1 cellular context compared by ENCODE assay signal in the genomic region with DNA sequence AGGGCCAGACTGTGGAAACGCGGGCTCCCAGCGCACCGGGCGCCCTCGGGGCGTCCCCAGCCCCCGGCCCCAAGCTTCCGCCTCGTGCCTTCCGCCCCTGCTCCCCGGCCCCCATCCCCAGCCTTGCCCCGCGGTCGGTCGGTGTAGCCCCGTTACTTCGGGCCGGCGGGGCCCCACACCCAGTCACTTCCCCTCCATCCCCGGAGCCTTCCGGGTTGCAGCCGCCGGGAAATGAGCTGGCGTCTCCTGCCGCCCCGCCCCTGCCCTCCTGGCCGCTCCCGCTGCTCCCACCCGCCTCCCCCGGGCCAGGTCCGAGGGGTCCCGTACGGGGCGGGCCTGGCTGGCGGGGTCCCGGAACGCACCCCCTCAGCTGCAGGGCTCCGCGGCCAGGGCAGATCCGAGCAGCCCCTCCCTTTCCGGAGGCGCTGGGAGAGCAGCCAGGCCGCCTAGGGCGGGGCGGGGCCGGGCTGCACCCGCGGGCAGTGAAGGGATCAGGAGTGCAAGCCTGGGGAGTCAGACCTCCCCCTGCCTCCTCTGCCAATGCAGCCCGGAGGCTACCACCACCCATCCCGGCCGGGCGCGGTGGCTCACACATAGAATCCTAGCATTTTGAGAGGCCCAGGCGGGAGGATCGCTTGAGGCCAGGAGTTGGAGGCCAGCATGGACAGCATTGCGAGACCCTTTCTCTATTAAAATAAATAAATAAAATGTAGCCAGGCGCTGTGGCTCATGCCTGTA.
TF ChIP-seq lines count a peak whose summit lies in the region.

No MANE protein-coding gene starts in this region.

TF ChIP-seq in K562, 482 proteins besides CTCF, POLR2A, EP300 and RAD21 (continued from another document and continues in another):
- TF ChIP-seq, protein P1, sequence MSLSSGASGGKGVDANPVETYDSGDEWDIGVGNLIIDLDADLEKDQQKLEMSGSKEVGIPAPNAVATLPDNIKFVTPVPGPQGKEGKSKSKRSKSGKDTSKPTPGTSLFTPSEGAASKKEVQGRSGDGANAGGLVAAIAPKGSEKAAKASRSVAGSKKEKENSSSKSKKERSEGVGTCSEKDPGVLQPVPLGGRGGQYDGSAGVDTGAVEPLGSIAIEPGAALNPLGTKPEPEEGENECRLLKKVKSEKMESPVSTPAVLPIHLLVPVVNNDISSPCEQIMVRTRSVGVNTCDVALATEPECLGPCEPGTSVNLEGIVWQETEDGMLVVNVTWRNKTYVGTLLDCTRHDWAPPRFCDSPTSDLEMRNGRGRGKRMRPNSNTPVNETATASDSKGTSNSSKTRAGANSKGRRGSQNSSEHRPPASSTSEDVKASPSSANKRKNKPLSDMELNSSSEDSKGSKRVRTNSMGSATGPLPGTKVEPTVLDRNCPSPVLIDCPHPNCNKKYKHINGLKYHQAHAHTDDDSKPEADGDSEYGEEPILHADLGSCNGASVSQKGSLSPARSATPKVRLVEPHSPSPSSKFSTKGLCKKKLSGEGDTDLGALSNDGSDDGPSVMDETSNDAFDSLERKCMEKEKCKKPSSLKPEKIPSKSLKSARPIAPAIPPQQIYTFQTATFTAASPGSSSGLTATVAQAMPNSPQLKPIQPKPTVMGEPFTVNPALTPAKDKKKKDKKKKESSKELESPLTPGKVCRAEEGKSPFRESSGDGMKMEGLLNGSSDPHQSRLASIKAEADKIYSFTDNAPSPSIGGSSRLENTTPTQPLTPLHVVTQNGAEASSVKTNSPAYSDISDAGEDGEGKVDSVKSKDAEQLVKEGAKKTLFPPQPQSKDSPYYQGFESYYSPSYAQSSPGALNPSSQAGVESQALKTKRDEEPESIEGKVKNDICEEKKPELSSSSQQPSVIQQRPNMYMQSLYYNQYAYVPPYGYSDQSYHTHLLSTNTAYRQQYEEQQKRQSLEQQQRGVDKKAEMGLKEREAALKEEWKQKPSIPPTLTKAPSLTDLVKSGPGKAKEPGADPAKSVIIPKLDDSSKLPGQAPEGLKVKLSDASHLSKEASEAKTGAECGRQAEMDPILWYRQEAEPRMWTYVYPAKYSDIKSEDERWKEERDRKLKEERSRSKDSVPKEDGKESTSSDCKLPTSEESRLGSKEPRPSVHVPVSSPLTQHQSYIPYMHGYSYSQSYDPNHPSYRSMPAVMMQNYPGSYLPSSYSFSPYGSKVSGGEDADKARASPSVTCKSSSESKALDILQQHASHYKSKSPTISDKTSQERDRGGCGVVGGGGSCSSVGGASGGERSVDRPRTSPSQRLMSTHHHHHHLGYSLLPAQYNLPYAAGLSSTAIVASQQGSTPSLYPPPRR (CRISPR knock-in tag; IDR thresholded peaks at IDR 0.05; ENCODE audit: borderline replicate concordance): no peak
- TF ChIP-seq ZNF23 (CRISPR knock-in tag; IDR thresholded peaks at IDR 0.05): no peak
- no peak for TF ChIP-seq ZNF253 (CRISPR knock-in tag; conservative IDR thresholded peaks at IDR 0.05)
- peak; percentile 41; the same call in 1 of the 2 replicates for TF ChIP-seq CREM (IDR thresholded peaks at IDR 0.05; ENCODE audit: low read depth)
- no peak for TF ChIP-seq GTF2F1 (IDR thresholded peaks at IDR 0.05; ENCODE audit: low read depth, low read length)
- TF ChIP-seq NFRKB (IDR thresholded peaks at IDR 0.05; ENCODE audit: low read depth): no peak
- TF ChIP-seq THRAP3 (IDR thresholded peaks at IDR 0.05; ENCODE audit: borderline replicate concordance): no peak
- no peak for TF ChIP-seq ZNF507 (tag; conservative IDR thresholded peaks at IDR 0.05)
- TF ChIP-seq ZNF3 (CRISPR knock-in tag; IDR thresholded peaks at IDR 0.05): no peak
- TF ChIP-seq, protein P2, sequence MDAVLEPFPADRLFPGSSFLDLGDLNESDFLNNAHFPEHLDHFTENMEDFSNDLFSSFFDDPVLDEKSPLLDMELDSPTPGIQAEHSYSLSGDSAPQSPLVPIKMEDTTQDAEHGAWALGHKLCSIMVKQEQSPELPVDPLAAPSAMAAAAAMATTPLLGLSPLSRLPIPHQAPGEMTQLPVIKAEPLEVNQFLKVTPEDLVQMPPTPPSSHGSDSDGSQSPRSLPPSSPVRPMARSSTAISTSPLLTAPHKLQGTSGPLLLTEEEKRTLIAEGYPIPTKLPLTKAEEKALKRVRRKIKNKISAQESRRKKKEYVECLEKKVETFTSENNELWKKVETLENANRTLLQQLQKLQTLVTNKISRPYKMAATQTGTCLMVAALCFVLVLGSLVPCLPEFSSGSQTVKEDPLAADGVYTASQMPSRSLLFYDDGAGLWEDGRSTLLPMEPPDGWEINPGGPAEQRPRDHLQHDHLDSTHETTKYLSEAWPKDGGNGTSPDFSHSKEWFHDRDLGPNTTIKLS (IDR thresholded peaks at IDR 0.05; ENCODE audit: borderline replicate concordance, low read depth): peak; percentile 35; the same call in 1 of the 2 replicates
- no peak for TF ChIP-seq KLF1 (tag; IDR thresholded peaks at IDR 0.05)
- no peak for TF ChIP-seq RFX7 (CRISPR knock-in tag; IDR thresholded peaks at IDR 0.05)
- TF ChIP-seq FOXJ3 (CRISPR knock-in tag; IDR thresholded peaks at IDR 0.05): no peak
- TF ChIP-seq, protein P3, sequence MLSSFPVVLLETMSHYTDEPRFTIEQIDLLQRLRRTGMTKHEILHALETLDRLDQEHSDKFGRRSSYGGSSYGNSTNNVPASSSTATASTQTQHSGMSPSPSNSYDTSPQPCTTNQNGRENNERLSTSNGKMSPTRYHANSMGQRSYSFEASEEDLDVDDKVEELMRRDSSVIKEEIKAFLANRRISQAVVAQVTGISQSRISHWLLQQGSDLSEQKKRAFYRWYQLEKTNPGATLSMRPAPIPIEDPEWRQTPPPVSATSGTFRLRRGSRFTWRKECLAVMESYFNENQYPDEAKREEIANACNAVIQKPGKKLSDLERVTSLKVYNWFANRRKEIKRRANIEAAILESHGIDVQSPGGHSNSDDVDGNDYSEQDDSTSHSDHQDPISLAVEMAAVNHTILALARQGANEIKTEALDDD (IDR thresholded peaks at IDR 0.05): no peak
- TF ChIP-seq, protein P4, sequence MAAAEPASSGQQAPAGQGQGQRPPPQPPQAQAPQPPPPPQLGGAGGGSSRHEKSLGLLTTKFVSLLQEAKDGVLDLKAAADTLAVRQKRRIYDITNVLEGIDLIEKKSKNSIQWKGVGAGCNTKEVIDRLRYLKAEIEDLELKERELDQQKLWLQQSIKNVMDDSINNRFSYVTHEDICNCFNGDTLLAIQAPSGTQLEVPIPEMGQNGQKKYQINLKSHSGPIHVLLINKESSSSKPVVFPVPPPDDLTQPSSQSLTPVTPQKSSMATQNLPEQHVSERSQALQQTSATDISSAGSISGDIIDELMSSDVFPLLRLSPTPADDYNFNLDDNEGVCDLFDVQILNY (CRISPR knock-in tag; IDR thresholded peaks at IDR 0.05): no peak
- TF ChIP-seq TAF15 (IDR thresholded peaks at IDR 0.05; ENCODE audit: low read depth, low read length): no peak
- TF ChIP-seq NR2C2 (CRISPR knock-in tag; IDR thresholded peaks at IDR 0.05): no peak
- peak; percentile 1; the same call in 1 of the 2 replicates for TF ChIP-seq NR2C2 (tag; IDR thresholded peaks at IDR 0.05)
- TF ChIP-seq, protein P5, sequence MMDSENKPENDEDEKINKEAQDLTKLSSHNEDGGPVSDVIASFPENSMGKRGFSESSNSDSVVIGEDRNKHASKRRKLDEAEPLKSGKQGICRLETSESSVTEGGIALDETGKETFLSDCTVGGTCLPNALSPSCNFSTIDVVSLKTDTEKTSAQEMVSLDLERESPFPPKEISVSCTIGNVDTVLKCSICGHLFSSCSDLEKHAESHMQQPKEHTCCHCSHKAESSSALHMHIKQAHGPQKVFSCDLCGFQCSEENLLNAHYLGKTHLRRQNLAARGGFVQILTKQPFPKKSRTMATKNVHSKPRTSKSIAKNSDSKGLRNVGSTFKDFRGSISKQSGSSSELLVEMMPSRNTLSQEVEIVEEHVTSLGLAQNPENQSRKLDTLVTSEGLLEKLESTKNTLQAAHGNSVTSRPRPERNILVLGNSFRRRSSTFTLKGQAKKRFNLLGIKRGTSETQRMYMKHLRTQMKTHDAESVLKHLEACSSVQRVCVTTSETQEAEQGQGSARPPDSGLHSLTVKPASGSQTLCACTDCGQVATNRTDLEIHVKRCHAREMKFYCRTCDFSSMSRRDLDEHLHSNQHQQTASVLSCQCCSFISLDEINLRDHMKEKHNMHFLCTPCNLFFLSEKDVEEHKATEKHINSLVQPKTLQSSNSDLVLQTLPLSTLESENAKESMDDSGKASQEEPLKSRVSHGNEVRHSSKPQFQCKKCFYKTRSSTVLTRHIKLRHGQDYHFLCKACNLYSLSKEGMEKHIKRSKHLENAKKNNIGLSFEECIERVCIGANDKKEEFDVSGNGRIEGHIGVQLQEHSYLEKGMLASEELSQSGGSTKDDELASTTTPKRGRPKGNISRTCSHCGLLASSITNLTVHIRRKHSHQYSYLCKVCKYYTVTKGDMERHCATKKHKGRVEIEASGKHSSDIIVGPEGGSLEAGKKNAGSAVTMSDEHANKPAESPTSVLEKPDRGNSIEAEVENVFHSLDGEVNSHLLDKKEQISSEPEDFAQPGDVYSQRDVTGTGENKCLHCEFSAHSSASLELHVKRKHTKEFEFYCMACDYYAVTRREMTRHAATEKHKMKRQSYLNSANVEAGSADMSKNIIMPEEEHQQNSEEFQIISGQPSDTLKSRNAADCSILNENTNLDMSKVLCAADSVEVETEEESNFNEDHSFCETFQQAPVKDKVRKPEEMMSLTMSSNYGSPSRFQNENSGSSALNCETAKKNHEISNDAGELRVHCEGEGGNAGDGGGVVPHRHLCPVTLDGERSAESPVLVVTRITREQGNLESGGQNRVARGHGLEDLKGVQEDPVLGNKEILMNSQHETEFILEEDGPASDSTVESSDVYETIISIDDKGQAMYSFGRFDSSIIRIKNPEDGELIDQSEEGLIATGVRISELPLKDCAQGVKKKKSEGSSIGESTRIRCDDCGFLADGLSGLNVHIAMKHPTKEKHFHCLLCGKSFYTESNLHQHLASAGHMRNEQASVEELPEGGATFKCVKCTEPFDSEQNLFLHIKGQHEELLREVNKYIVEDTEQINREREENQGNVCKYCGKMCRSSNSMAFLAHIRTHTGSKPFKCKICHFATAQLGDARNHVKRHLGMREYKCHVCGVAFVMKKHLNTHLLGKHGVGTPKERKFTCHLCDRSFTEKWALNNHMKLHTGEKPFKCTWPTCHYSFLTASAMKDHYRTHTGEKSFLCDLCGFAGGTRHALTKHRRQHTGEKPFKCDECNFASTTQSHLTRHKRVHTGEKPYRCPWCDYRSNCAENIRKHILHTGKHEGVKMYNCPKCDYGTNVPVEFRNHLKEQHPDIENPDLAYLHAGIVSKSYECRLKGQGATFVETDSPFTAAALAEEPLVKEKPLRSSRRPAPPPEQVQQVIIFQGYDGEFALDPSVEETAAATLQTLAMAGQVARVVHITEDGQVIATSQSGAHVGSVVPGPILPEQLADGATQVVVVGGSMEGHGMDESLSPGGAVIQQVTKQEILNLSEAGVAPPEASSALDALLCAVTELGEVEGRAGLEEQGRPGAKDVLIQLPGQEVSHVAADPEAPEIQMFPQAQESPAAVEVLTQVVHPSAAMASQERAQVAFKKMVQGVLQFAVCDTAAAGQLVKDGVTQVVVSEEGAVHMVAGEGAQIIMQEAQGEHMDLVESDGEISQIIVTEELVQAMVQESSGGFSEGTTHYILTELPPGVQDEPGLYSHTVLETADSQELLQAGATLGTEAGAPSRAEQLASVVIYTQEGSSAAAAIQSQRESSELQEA (IDR thresholded peaks at IDR 0.05; ENCODE audit: low read depth): no peak
- no peak for TF ChIP-seq ZEB2 (IDR thresholded peaks at IDR 0.05)
- no peak for TF ChIP-seq BACH1 (tag; IDR thresholded peaks at IDR 0.05)
- TF ChIP-seq RBM14 (IDR thresholded peaks at IDR 0.05; ENCODE audit: borderline replicate concordance, insufficient read depth, low read depth, low read length): no peak
- TF ChIP-seq MEIS2 (IDR thresholded peaks at IDR 0.05; ENCODE audit: partially characterized antibody): no peak
- no peak for TF ChIP-seq ARID1B (IDR thresholded peaks at IDR 0.05)
- no peak for TF ChIP-seq RBM39 (optimal IDR thresholded peaks at IDR 0.05; ENCODE audit: low read depth, low read length)
- peak; percentile 29; the same call in 1 of the 2 replicates for TF ChIP-seq DPF2 (IDR thresholded peaks at IDR 0.05)
- no peak for TF ChIP-seq MCM2 (IDR thresholded peaks at IDR 0.05; ENCODE audit: low read depth)
- TF ChIP-seq HMG20B (CRISPR knock-in tag; IDR thresholded peaks at IDR 0.05): no peak
- TF ChIP-seq TBL1XR1 (IDR thresholded peaks at IDR 0.05; ENCODE audit: low read length in 2 of 2): no peak
- TF ChIP-seq SMARCE1 (IDR thresholded peaks at IDR 0.05): no peak
- TF ChIP-seq, protein P6, sequence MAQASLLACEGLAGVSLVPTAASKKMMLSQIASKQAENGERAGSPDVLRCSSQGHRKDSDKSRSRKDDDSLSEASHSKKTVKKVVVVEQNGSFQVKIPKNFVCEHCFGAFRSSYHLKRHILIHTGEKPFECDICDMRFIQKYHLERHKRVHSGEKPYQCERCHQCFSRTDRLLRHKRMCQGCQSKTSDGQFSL (CRISPR knock-in tag; IDR thresholded peaks at IDR 0.05): no peak
- TF ChIP-seq, protein P6 (tag; IDR thresholded peaks at IDR 0.05): no peak
- no peak for TF ChIP-seq BRD9 (IDR thresholded peaks at IDR 0.05; ENCODE audit: low read depth, partially characterized antibody)
- TF ChIP-seq NCOA2 (IDR thresholded peaks at IDR 0.05; ENCODE audit: partially characterized antibody in 2 of 2): no peak
- TF ChIP-seq PCBP1 (IDR thresholded peaks at IDR 0.05; ENCODE audit: low read depth, low read length, poor library complexity, severe bottlenecking): no peak
- no peak for TF ChIP-seq DDX20 (tag; IDR thresholded peaks at IDR 0.05; ENCODE audit: low read depth)
- TF ChIP-seq, protein P7, sequence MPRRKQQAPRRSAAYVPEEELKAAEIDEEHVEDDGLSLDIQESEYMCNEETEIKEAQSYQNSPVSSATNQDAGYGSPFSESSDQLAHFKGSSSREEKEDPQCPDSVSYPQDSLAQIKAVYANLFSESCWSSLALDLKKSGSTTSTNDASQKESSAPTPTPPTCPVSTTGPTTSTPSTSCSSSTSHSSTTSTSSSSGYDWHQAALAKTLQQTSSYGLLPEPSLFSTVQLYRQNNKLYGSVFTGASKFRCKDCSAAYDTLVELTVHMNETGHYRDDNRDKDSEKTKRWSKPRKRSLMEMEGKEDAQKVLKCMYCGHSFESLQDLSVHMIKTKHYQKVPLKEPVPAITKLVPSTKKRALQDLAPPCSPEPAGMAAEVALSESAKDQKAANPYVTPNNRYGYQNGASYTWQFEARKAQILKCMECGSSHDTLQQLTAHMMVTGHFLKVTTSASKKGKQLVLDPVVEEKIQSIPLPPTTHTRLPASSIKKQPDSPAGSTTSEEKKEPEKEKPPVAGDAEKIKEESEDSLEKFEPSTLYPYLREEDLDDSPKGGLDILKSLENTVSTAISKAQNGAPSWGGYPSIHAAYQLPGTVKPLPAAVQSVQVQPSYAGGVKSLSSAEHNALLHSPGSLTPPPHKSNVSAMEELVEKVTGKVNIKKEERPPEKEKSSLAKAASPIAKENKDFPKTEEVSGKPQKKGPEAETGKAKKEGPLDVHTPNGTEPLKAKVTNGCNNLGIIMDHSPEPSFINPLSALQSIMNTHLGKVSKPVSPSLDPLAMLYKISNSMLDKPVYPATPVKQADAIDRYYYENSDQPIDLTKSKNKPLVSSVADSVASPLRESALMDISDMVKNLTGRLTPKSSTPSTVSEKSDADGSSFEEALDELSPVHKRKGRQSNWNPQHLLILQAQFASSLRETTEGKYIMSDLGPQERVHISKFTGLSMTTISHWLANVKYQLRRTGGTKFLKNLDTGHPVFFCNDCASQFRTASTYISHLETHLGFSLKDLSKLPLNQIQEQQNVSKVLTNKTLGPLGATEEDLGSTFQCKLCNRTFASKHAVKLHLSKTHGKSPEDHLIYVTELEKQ (CRISPR knock-in tag; IDR thresholded peaks at IDR 0.05): no peak
- TF ChIP-seq ZBTB17 (CRISPR knock-in tag; IDR thresholded peaks at IDR 0.05): peak; percentile 63
- TF ChIP-seq ZNF354B (CRISPR knock-in tag; IDR thresholded peaks at IDR 0.05): no peak
- no peak for TF ChIP-seq MCM5 (IDR thresholded peaks at IDR 0.05; ENCODE audit: low read depth)
- no peak for TF ChIP-seq KAT7 (CRISPR knock-in tag; IDR thresholded peaks at IDR 0.05; ENCODE audit: borderline replicate concordance)
